8 cellular contexts compared by ENCODE assay signal in genomic region chrX:11944486-11944885, GRCh38.
A peak's percentile ranks its signal among the peaks of the same experiment; 100 is the strongest.
DNase-seq lines count a peak whose midpoint lies in the region; ATAC-seq lines count a peak whose summit lies in the region.

No MANE protein-coding gene starts in this region.

- H3K27me3 ChIP-seq in mesendoderm (ENCODE audit: insufficient read depth, low read length, poor library complexity): no peaks in the 10 kb centered on the region

- no peak overlapping the region for H3K4ac ChIP-seq in mesendoderm (ENCODE audit: low read depth, low read length)

- no peak overlapping the region for H3K27ac ChIP-seq in mesendoderm (ENCODE audit: low read depth, low read length)

- H3K4me3 ChIP-seq in mesendoderm (ENCODE audit: low read length): no peak overlapping the region

- DNase-seq in GM04503 (ENCODE audit: low read depth) (peak; percentile 2), HK-2 (ENCODE audit: unreplicated experiment) (peak; percentile 54), amniotic epithelial cell (ENCODE audit: low read depth) (peak; percentile 27), mesendoderm (peak; percentile 81), CD1c-positive myeloid dendritic cell (ENCODE audit: extremely low spot score) (no peak), NCI-H2227 (lab: John Stamatoyannopoulos, UW; ENCODE audit: unreplicated experiment) (no peak), G401 (ENCODE audit: low spot score) (no peak)

- H3K23ac ChIP-seq in mesendoderm (ENCODE audit: low read length): no peak overlapping the region

- no peak overlapping the region for H2BK5ac ChIP-seq in mesendoderm (ENCODE audit: low read length)

- H4K5ac ChIP-seq in mesendoderm (ENCODE audit: low read length): no peak overlapping the region

- no peak overlapping the region for H3K9ac ChIP-seq in mesendoderm (ENCODE audit: low read length)

- H3K79me2 ChIP-seq in mesendoderm (ENCODE audit: control insufficient read depth, insufficient read depth, low read length): no peaks in the 10 kb centered on the region

- ATAC-seq in GM18519 (IDR thresholded peaks at IDR 0.05; ENCODE audit: low FRiP score, unreplicated experiment): no peak

- peak overlapping the region; percentile 25 for H3K56ac ChIP-seq in mesendoderm (ENCODE audit: low read length)

- H3K4me2 ChIP-seq in mesendoderm (ENCODE audit: low read length): no peak overlapping the region

- H2BK120ac ChIP-seq in mesendoderm (ENCODE audit: low read depth, low read length): no peak overlapping the region

- no peaks in the 10 kb centered on the region for H3K4me1 ChIP-seq in mesendoderm (ENCODE audit: control insufficient read depth, low read depth, low read length)

- in situ Hi-C loops in G401 (cut with HindIII; ENCODE audit: low sequenced_read_pairs): no loop called here

- no peak overlapping the region for H3K18ac ChIP-seq in mesendoderm (ENCODE audit: low read length)

- no peak overlapping the region for H2BK15ac ChIP-seq in mesendoderm (replicated peaks; ENCODE audit: low read depth)

- H4K8ac ChIP-seq in mesendoderm (ENCODE audit: low read depth, low read length): no peak overlapping the region

- H3K36me3 ChIP-seq in mesendoderm (ENCODE audit: control insufficient read depth, insufficient read depth, low read length): no peaks in the 10 kb centered on the region

- no peak overlapping the region for H2AK5ac ChIP-seq in mesendoderm (ENCODE audit: low read length)

- WGBS in mesendoderm (ENCODE audit: extremely low coverage, insufficient coverage, low lambda C conversion rate): no CpG with 5 or more reads among the region's 5 CpGs

- no peaks in the 10 kb centered on the region for H3K79me1 ChIP-seq in mesendoderm (ENCODE audit: low read length)

Comparison
In these comparisons a context has a peak if more than half of its experiments do, and no peak if none do; other contexts are left out.
1. DNase-seq: peak in GM04503 (single experiment), HK-2 (single experiment), amniotic epithelial cell (single experiment) and mesendoderm (single experiment); none in CD1c-positive myeloid dendritic cell (single experiment), NCI-H2227 (single experiment) and G401 (single experiment).